Comparison of ENCODE assay signal across 20 cellular contexts in genomic region chr4:129852434-129852833, GRCh38.
DNase-seq lines count a peak whose midpoint lies in the region; ATAC-seq and TF ChIP-seq lines count a peak whose summit lies in the region.
"Had no signal": no experiment of that assay in that cellular context is flagged by ENCODE, and none has a peak within 500 bp of the region (broad histone marks: within the 10 kb centered on the region; RNA-seq: fewer than 3 reads in every experiment).

No MANE protein-coding gene starts in this region.

- BruUV-seq in PC-9 (replicated peaks; lab: Mats Ljungman, UMichigan) = no TSS peak

- no peak overlapping the region for H2AFZ ChIP-seq in KMS-11 (ENCODE audit: low read depth)
- no peak overlapping the region for H2AFZ ChIP-seq in PC-9
- H2AFZ ChIP-seq in neural progenitor cell (replicated peaks) = peak overlapping the region; percentile 74
- H2AFZ ChIP-seq: GM23248 had no signal

- H3K79me2 ChIP-seq in KMS-11 (ENCODE audit: insufficient read depth, low read depth) (peaks cover 14% of the 10 kb centered on the region; the same call in 1 of the 2 replicates), PC-9 (ENCODE audit: low read depth) (no peaks in the 10 kb centered on the region), neural progenitor cell (ENCODE audit: low read depth) (no peaks in the 10 kb centered on the region)

- H3F3A ChIP-seq in PC-9 (ENCODE audit: insufficient read depth, low read depth) (no peaks in the 10 kb centered on the region), neural progenitor cell (ENCODE audit: low read depth) (no peaks in the 10 kb centered on the region)

- no peak overlapping the region for H3K4me3 Mint-ChIP-seq in neural progenitor cell
- H3K4me3 Mint-ChIP-seq: CD14-positive monocyte; CD4-positive, alpha-beta memory T cell had no signal

- H3K9me3 Mint-ChIP-seq in neural progenitor cell = peaks cover 4% of the 10 kb centered on the region

- H3K27ac Mint-ChIP-seq in neural progenitor cell = no peak overlapping the region
- H3K27ac Mint-ChIP-seq: CD14-positive monocyte; CD4-positive, alpha-beta memory T cell had no signal

- H3K4me1 Mint-ChIP-seq in neural progenitor cell = no peaks in the 10 kb centered on the region
- H3K4me1 Mint-ChIP-seq: CD14-positive monocyte; CD4-positive, alpha-beta memory T cell had no signal

- no peak overlapping the region for H3K4me3 ChIP-seq in KMS-11 (IDR thresholded peaks at IDR 0.05; ENCODE audit: insufficient read depth, low read depth, low read length)
- no peak overlapping the region for H3K4me3 ChIP-seq in PC-9
- no peak overlapping the region for H3K4me3 ChIP-seq in neural progenitor cell
- H3K4me3 ChIP-seq: BLaER1, GM12878, GM23248 had no signal

- H3K9me3 ChIP-seq in PC-9 (ENCODE audit: insufficient read depth, low read depth) (no peaks in the 10 kb centered on the region), neural progenitor cell (ENCODE audit: low read depth) (no peaks in the 10 kb centered on the region)
- H3K9me3 ChIP-seq: BLaER1 had no signal

- CTCF ChIA-PET in PC-9 (lab: Charles Lee) = no interaction called here

- peak; percentile 19 for DNase-seq in DMS53 (lab: John Stamatoyannopoulos, UW)
- no peak for DNase-seq in DMS53 treated with DMSO at 0.1 percent for 48 hours (lab: John Stamatoyannopoulos, UW; ENCODE audit: unreplicated experiment)
- no peak for DNase-seq in PC-9
- no peak for DNase-seq in neural progenitor cell (ENCODE audit: low spot score)
- no peak for DNase-seq in stimulated activated CD4-positive, alpha-beta T cell treated with anti-CD3 and anti-CD28 coated beads, Interleukin-4, amount 100 ng/mL, for 4 hours
- no peak for DNase-seq in globus pallidus (ENCODE audit: low spot score)
- DNase-seq: CD4-positive, alpha-beta memory T cell; DMS153; DND-41; EL; GM23248; HCEC 1CT; IMR-90 had no signal

- no peaks in the 10 kb centered on the region for H3K36me3 Mint-ChIP-seq in neural progenitor cell
- H3K36me3 Mint-ChIP-seq: CD14-positive monocyte; CD4-positive, alpha-beta memory T cell had no signal

- no peaks in the 10 kb centered on the region for H3K27me3 Mint-ChIP-seq in neural progenitor cell (ENCODE audit: insufficient read depth, low read depth)
- H3K27me3 Mint-ChIP-seq: CD4-positive, alpha-beta memory T cell had no signal

- H3K4me1 ChIP-seq in KMS-11 (ENCODE audit: low read depth, poor library complexity, severe bottlenecking) = peaks cover 4% of the 10 kb centered on the region
- no peaks in the 10 kb centered on the region for H3K4me1 ChIP-seq in PC-9 (replicated peaks; ENCODE audit: insufficient read depth)
- H3K4me1 ChIP-seq in neural progenitor cell = no peaks in the 10 kb centered on the region
- H3K4me1 ChIP-seq: BLaER1 had no signal

- TF ChIP-seq CTCF in KMS-11 (conservative IDR thresholded peaks at IDR 0.05; ENCODE audit: low read depth, low read length) (no peak), PC-9 (conservative IDR thresholded peaks at IDR 0.05) (no peak), neural progenitor cell (IDR thresholded peaks at IDR 0.05) (no peak)

- intact Hi-C loops in PC-9 (cut with micrococcal nuclease; ENCODE audit: unreplicated experiment) = no loop called here

- ATAC-seq in GM18511 (IDR thresholded peaks at IDR 0.05; ENCODE audit: unreplicated experiment) = no peak
- ATAC-seq: GM12878 had no signal

- H3K27ac ChIP-seq in KMS-11 (peak overlapping the region; percentile 73; the same call in 1 of the 2 replicates), PC-9 (no peak overlapping the region), neural progenitor cell (no peak overlapping the region)
- H3K27ac ChIP-seq: 22Rv1, BLaER1, GM23248, HL-60 had no signal

- POLR2A ChIA-PET in PC-9 (lab: Charles Lee; ENCODE audit: unreplicated experiment) = no interaction called here

- H3K36me3 ChIP-seq in KMS-11 (ENCODE audit: insufficient read depth) (no peaks in the 10 kb centered on the region), PC-9 (ENCODE audit: low read depth) (no peaks in the 10 kb centered on the region), neural progenitor cell (no peaks in the 10 kb centered on the region)
- H3K36me3 ChIP-seq: BLaER1 had no signal

- H3K4me2 ChIP-seq in KMS-11 (peak overlapping the region; percentile 30; the same call in 1 of the 2 replicates), PC-9 (peak overlapping the region; percentile 71; the same call in 1 of the 2 replicates), neural progenitor cell (no peak overlapping the region)
- H3K4me2 ChIP-seq: BLaER1 had no signal

- H3K27me3 ChIP-seq in KMS-11 (ENCODE audit: insufficient read depth, low read depth) (no peaks in the 10 kb centered on the region), PC-9 (ENCODE audit: insufficient read depth, low read depth) (no peaks in the 10 kb centered on the region), neural progenitor cell (no peaks in the 10 kb centered on the region)
- H3K27me3 ChIP-seq: BLaER1 had no signal

- no peak overlapping the region for H3K9ac ChIP-seq in KMS-11
- H3K9ac ChIP-seq in neural progenitor cell = no peak overlapping the region
- H3K9ac ChIP-seq: BLaER1, GM23248 had no signal

- H3K9me2 ChIP-seq in PC-9 (ENCODE audit: insufficient read depth) = no peaks in the 10 kb centered on the region

- no peaks in the 10 kb centered on the region for H4K20me1 ChIP-seq in KMS-11 (ENCODE audit: insufficient read depth)
- no peaks in the 10 kb centered on the region for H4K20me1 ChIP-seq in PC-9 (ENCODE audit: insufficient read depth)
- no peaks in the 10 kb centered on the region for H4K20me1 ChIP-seq in neural progenitor cell (ENCODE audit: low read depth)
- H4K20me1 ChIP-seq: BLaER1 had no signal
